ENCODE assay signal across 16 cellular contexts in the genomic region with DNA sequence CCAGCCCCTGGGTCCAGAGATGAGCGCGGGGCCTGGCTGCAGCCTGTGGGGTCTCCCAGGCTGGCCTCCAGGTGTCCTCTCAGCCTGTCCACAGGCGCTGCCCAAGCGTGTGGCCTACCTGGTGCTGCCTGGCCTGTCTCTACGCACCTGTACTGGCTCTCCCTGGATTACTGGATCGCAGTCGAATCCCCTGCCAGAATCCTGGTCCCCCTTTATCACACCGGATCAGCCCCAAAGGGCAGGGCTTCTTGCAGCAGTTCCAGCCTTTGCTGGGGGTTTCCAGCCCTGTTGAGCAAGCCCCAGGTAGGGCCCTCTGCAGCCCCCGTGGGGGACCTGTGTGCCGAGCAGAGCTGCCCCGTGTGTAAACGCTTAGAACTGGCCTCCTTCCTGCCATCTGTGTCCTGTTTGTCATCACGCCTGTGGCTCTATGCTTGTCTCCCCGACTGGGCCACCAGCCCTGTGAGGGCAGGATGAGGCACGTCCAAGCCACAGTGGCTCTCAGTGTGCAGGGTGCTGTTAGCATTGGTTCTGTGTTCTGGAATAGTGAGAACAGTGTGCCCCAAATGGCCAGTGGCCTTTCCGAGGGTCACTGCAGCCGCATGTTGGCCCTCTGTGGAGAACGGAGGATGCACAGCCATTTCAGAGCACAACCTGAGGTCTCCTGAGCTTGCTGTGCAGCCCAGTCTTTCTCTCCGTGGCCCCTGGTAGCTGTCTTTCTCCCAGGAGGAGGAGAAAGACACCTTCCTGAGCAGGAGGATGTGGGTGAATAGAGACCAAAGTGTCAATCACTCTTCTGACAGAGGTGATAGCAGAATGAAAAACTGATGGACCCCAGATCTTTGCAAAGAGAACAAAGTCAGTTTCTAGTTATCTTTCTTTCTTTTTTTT. TPM values are rescaled to one million over a fixed set of nuclear protein-coding genes. Genes with fewer than 3 reads are reported as not detected.
A peak's percentile ranks its signal among the peaks of the same experiment; 100 is the strongest.
DNase-seq lines count a peak whose midpoint lies in the region; ATAC-seq and TF ChIP-seq lines count a peak whose summit lies in the region.
"Had no signal": no experiment of that assay in that cellular context is flagged by ENCODE, and none has a peak within 500 bp of the region (broad histone marks: within the 10 kb centered on the region; RNA-seq: fewer than 3 reads in every experiment).

No MANE protein-coding gene starts in this region.

- H3K4me1 ChIP-seq in heart left ventricle, result peaks cover 0 to 61% (median 29%) of the 10 kb centered on the region in 12 donors

- BruUV-seq in Calu3 (replicated peaks; lab: Mats Ljungman, UMichigan), result no TSS peak

- TF ChIP-seq CTCF in heart left ventricle (IDR thresholded peaks at IDR 0.05) (no peak), Calu3 (IDR thresholded peaks at IDR 0.05; ENCODE audit: unreplicated experiment) (no peak)

- peak in 2 of 4 donors; percentile 6 to 19 for ATAC-seq in heart left ventricle
- ATAC-seq in stimulated activated memory B cell treated with anti-CD40 and anti-IgM and Interleukin-4, amounts not matched to agents 10 μg/mL and 1 μg/mL and 100 μg/mL, for 72 hours, result peak; percentile 26
- ATAC-seq: activated CD4-positive, CD25-positive, alpha-beta regulatory T cell treated with anti-CD3 and anti-CD28 coated beads, Interleukin-2, amount 50 U/mL, for 24 hours had no signal

- H3K4me1 Mint-ChIP-seq in activated CD4-positive, alpha-beta T cell treated with anti-CD3 and anti-CD28 coated beads, Interleukin-2, amount 10 ng/mL, durations not matched to agents 24 days and 14 days, result peaks cover 7% of the 10 kb centered on the region
- H3K4me1 Mint-ChIP-seq in T-helper 2 cell treated with Interferon-gamma antibody and Interleukin-4, amounts not matched to agents 5 μg/mL and 100 μg/mL, for 36 hours (ENCODE audit: low read depth), result peaks cover 8% of the 10 kb centered on the region
- peaks cover 35% of the 10 kb centered on the region for H3K4me1 Mint-ChIP-seq in stimulated activated memory B cell treated with anti-CD40 and anti-IgM and Interleukin-4, amounts not matched to agents 10 μg/mL and 1 μg/mL and 100 μg/mL, for 72 hours
- peaks cover 17% of the 10 kb centered on the region for H3K4me1 Mint-ChIP-seq in Calu3 (ENCODE audit: low read depth, unreplicated experiment)

- H3K27me3 ChIP-seq in heart left ventricle, result no peaks in the 10 kb centered on the region
- H3K27me3 ChIP-seq: dorsolateral prefrontal cortex had no signal

- DNase-seq in activated CD4-positive, alpha-beta T cell treated with anti-CD3 and anti-CD28 coated beads, Interleukin-2, amount 10 ng/mL, durations not matched to agents 24 days and 14 days, result no peak
- DNase-seq in activated CD4-positive, alpha-beta T cell treated with anti-CD3 and anti-CD28 coated beads for 4 hours, result no peak
- no peak for DNase-seq in T-helper 2 cell treated with Interferon-gamma antibody and Interleukin-4, amounts not matched to agents 5 μg/mL and 100 μg/mL, for 36 hours (ENCODE audit: low spot score)
- DNase-seq in heart left ventricle (peak in 3 of 5 donors; percentile 21 to 46 (median 27)), Calu3 (no peak), NCI-H1417 treated with DMSO at 0.1 percent for 48 hours (lab: John Stamatoyannopoulos, UW) (no peak), NCI-H2081 treated with DMSO at 0.1 percent for 48 hours (lab: John Stamatoyannopoulos, UW) (no peak)
- DNase-seq: DMS79 treated with DMSO at 0.1 percent for 48 hours, mesenchymal stem cell, NCI-H526 had no signal

- peak overlapping the region in 4 of 12 donors; percentile 8 to 61 (median 37) for H3K27ac ChIP-seq in heart left ventricle

- 58 to 67% (median 65%) methylated on average over 13 to 19 of the region's 19 CpGs for WGBS in heart left ventricle, 4 donors

- no peaks in the 10 kb centered on the region for H3K9me3 ChIP-seq in heart left ventricle
- H3K9me3 ChIP-seq: thoracic aorta had no signal

- CTCF ChIA-PET in Calu3 (lab: Charles Lee), result interaction anchor here (0.7 to 2.5 kb wide), 2 partner anchors 7 to 62 kb away, joined by 5 to 17 read pairs; no protein-coding TSS in a partner anchor

- intact Hi-C loops in activated CD4-positive, alpha-beta T cell treated with anti-CD3 and anti-CD28 coated beads, Interleukin-2, amount 10 ng/mL, durations not matched to agents 24 days and 14 days (cut with micrococcal nuclease), result no loop called here
- intact Hi-C loops in heart left ventricle (cut with DNase I), result no loop called here
- intact Hi-C loops in Calu3 (cut with micrococcal nuclease; ENCODE audit: unreplicated experiment), result no loop called here

- H3K4me3 Mint-ChIP-seq in activated CD4-positive, alpha-beta T cell treated with anti-CD3 and anti-CD28 coated beads, Interleukin-2, amount 10 ng/mL, durations not matched to agents 24 days and 14 days, result no peak overlapping the region
- peak overlapping the region; percentile 13 for H3K4me3 Mint-ChIP-seq in T-helper 2 cell treated with Interferon-gamma antibody and Interleukin-4, amounts not matched to agents 5 μg/mL and 100 μg/mL, for 36 hours
- no peak overlapping the region for H3K4me3 Mint-ChIP-seq in stimulated activated memory B cell treated with anti-CD40 and anti-IgM and Interleukin-4, amounts not matched to agents 10 μg/mL and 1 μg/mL and 100 μg/mL, for 72 hours
- H3K4me3 Mint-ChIP-seq in Calu3 (ENCODE audit: low read depth, unreplicated experiment), result no peak overlapping the region
- H3K4me3 Mint-ChIP-seq: activated naive CD4-positive, alpha-beta T cell treated with anti-CD3 and anti-CD28 coated beads, Interleukin-2, amount 50 U/mL, for 24 hours had no signal

- no peak for TF ChIP-seq POLR2A in heart left ventricle (IDR thresholded peaks at IDR 0.05)

- H3K36me3 Mint-ChIP-seq in activated CD4-positive, alpha-beta T cell treated with anti-CD3 and anti-CD28 coated beads, Interleukin-2, amount 10 ng/mL, durations not matched to agents 24 days and 14 days (ENCODE audit: low read depth), result peaks cover 10% of the 10 kb centered on the region
- H3K36me3 Mint-ChIP-seq in T-helper 2 cell treated with Interferon-gamma antibody and Interleukin-4, amounts not matched to agents 5 μg/mL and 100 μg/mL, for 36 hours (ENCODE audit: low read depth), result peaks cover 2% of the 10 kb centered on the region
- H3K36me3 Mint-ChIP-seq in stimulated activated memory B cell treated with anti-CD40 and anti-IgM and Interleukin-4, amounts not matched to agents 10 μg/mL and 1 μg/mL and 100 μg/mL, for 72 hours, result peaks cover 13% of the 10 kb centered on the region
- H3K36me3 Mint-ChIP-seq in Calu3 (ENCODE audit: insufficient read depth, unreplicated experiment), result peaks cover 38% of the 10 kb centered on the region

- H3K4me3 ChIP-seq in heart left ventricle, result no peak overlapping the region
- H3K4me3 ChIP-seq: dorsolateral prefrontal cortex, thoracic aorta had no signal

- no peaks in the 10 kb centered on the region for H3K27me3 Mint-ChIP-seq in activated CD4-positive, alpha-beta T cell treated with anti-CD3 and anti-CD28 coated beads, Interleukin-2, amount 10 ng/mL, durations not matched to agents 24 days and 14 days
- no peaks in the 10 kb centered on the region for H3K27me3 Mint-ChIP-seq in T-helper 2 cell treated with Interferon-gamma antibody and Interleukin-4, amounts not matched to agents 5 μg/mL and 100 μg/mL, for 36 hours (ENCODE audit: low read depth)
- no peaks in the 10 kb centered on the region for H3K27me3 Mint-ChIP-seq in stimulated activated memory B cell treated with anti-CD40 and anti-IgM and Interleukin-4, amounts not matched to agents 10 μg/mL and 1 μg/mL and 100 μg/mL, for 72 hours
- H3K27me3 Mint-ChIP-seq in Calu3 (ENCODE audit: unreplicated experiment), result no peaks in the 10 kb centered on the region
- H3K27me3 Mint-ChIP-seq: activated naive CD4-positive, alpha-beta T cell treated with anti-CD3 and anti-CD28 coated beads, Interleukin-2, amount 50 U/mL, for 24 hours; progenitor cell of endocrine pancreas had no signal

- H3K9me3 Mint-ChIP-seq in activated CD4-positive, alpha-beta T cell treated with anti-CD3 and anti-CD28 coated beads, Interleukin-2, amount 10 ng/mL, durations not matched to agents 24 days and 14 days, result no peaks in the 10 kb centered on the region
- H3K9me3 Mint-ChIP-seq in T-helper 2 cell treated with Interferon-gamma antibody and Interleukin-4, amounts not matched to agents 5 μg/mL and 100 μg/mL, for 36 hours, result no peaks in the 10 kb centered on the region
- no peaks in the 10 kb centered on the region for H3K9me3 Mint-ChIP-seq in stimulated activated memory B cell treated with anti-CD40 and anti-IgM and Interleukin-4, amounts not matched to agents 10 μg/mL and 1 μg/mL and 100 μg/mL, for 72 hours
- H3K9me3 Mint-ChIP-seq in Calu3 (ENCODE audit: low read depth, unreplicated experiment), result no peaks in the 10 kb centered on the region
- H3K9me3 Mint-ChIP-seq: activated naive CD4-positive, alpha-beta T cell treated with anti-CD3 and anti-CD28 coated beads, Interleukin-2, amount 50 U/mL, for 24 hours had no signal

- peak overlapping the region; percentile 48 for H3K27ac Mint-ChIP-seq in activated CD4-positive, alpha-beta T cell treated with anti-CD3 and anti-CD28 coated beads, Interleukin-2, amount 10 ng/mL, durations not matched to agents 24 days and 14 days
- H3K27ac Mint-ChIP-seq in T-helper 2 cell treated with Interferon-gamma antibody and Interleukin-4, amounts not matched to agents 5 μg/mL and 100 μg/mL, for 36 hours, result peak overlapping the region; percentile 20
- peak overlapping the region; percentile 32 for H3K27ac Mint-ChIP-seq in stimulated activated memory B cell treated with anti-CD40 and anti-IgM and Interleukin-4, amounts not matched to agents 10 μg/mL and 1 μg/mL and 100 μg/mL, for 72 hours
- no peak overlapping the region for H3K27ac Mint-ChIP-seq in Calu3 (ENCODE audit: unreplicated experiment)
- H3K27ac Mint-ChIP-seq: activated naive CD4-positive, alpha-beta T cell treated with anti-CD3 and anti-CD28 coated beads, Interleukin-2, amount 50 U/mL, for 24 hours; progenitor cell of endocrine pancreas had no signal

- H3K36me3 ChIP-seq in heart left ventricle, result peaks cover 0 to 5% (median 0%) of the 10 kb centered on the region in 9 donors
- H3K36me3 ChIP-seq: thoracic aorta had no signal

RNA-seq across cellular contexts. Expression of a gene that starts 13.9 kb away (rescaled TPM):
- 18.4 and 23.5 TPM in 2 replicates for total RNA-seq in activated CD4-positive, alpha-beta T cell treated with anti-CD3 and anti-CD28 coated beads, Interleukin-2, amount 10 ng/mL, durations not matched to agents 24 days and 14 days
- total RNA-seq in heart left ventricle, result 10 to 100 TPM; 23.5 to 42.5 (median 33.5) TPM
- 10 to 100 TPM; 23.4 to 60.2 TPM for polyA plus RNA-seq in heart left ventricle
- total RNA-seq in Calu3 (2022), result 33.7 and 36.3 TPM in 2 replicates

RNA-seq across cellular contexts. Expression of a gene that starts 13.9 kb away (rescaled TPM):
- 104 and 110 TPM in 2 replicates for total RNA-seq in activated CD4-positive, alpha-beta T cell treated with anti-CD3 and anti-CD28 coated beads, Interleukin-2, amount 10 ng/mL, durations not matched to agents 24 days and 14 days
- total RNA-seq in heart left ventricle, result 100 to 1,000 TPM in 8 of 9 donors, 10 to 100 TPM in 1; 69.7 to 195 (median 119) TPM
- polyA plus RNA-seq in heart left ventricle, result 100 to 1,000 TPM in 1 of 2 donors, 10 to 100 TPM in 1; 84.7 to 249 TPM
- 165 and 170 TPM in 2 replicates for total RNA-seq in Calu3 (2022)

Comparison
In these comparisons a context has a peak if more than half of its experiments do, and no peak if none do; other contexts are left out.
1. DNase-seq: peak in heart left ventricle (3 of 5); none in activated CD4-positive, alpha-beta T cell treated with anti-CD3 and anti-CD28 coated beads, Interleukin-2, amount 10 ng/mL, durations not matched to agents 24 days and 14 days (single experiment), activated CD4-positive, alpha-beta T cell treated with anti-CD3 and anti-CD28 coated beads for 4 hours (0 of 2), T-helper 2 cell treated with Interferon-gamma antibody and Interleukin-4, amounts not matched to agents 5 μg/mL and 100 μg/mL, for 36 hours (single experiment), Calu3 (single experiment), NCI-H1417 treated with DMSO at 0.1 percent for 48 hours (single experiment) and NCI-H2081 treated with DMSO at 0.1 percent for 48 hours (single experiment).